Comparison of ENCODE assay signal across 8 cellular contexts in the genomic region with DNA sequence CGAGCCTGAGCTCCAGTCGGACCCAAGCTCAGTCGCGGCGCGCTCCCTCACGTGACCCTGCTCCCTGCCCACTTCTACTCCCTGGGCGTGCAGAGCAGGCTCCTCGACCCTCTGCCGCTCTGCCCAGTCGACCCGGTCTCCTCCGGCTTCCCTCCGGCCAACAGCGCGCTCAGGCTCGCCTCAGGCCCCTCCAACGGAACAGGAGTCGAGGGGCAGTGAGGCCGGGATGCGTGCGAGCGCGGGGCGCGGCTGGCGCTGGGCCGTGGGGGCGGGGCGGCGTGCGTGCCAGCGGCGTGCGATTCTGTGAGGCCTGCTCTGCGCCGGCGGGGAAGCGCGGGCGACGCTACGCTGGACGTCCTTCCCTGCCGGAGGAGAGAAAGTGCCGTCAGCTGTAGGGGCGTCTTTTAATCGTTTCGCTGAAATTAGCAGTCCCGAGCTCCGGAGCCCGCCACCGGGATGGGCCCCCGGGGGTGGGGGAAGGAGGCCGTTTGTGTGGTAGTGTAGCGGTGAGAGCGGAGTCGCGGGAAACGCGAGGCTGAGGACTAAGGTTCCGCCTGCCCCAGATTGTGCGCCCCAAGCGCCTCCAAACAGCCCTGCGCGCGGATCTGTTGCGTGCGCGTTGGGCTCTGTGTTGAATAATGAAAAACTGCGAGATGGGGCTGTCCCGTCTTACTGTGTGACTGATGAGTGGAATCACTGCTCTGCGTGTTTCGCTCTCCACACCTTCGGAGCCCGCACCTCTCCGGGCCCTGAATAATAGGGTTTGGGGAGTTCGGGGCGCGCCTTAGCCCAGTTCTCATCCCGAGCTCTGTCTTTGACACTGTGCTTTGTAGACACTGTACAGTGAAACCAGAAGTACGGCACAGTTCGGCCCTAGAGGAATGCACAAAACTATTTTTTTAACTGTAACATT. TPM values are rescaled to one million over a fixed set of nuclear protein-coding genes. Genes with fewer than 3 reads are reported as not detected.
DNase-seq lines count a peak whose midpoint lies in the region; ATAC-seq, FAIRE-seq and TF ChIP-seq lines count a peak whose summit lies in the region.

A gene with protein sequence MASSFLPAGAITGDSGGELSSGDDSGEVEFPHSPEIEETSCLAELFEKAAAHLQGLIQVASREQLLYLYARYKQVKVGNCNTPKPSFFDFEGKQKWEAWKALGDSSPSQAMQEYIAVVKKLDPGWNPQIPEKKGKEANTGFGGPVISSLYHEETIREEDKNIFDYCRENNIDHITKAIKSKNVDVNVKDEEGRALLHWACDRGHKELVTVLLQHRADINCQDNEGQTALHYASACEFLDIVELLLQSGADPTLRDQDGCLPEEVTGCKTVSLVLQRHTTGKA (minus strand): TSS at position 217 of the 913 bp plus-strand sequence. CDS start 311 bp downstream, outside the sequence.

- peaks cover 43% of the 10 kb centered on the region for H3K4me1 ChIP-seq in OCI-LY1 (ENCODE audit: insufficient read depth, low read length, severe bottlenecking)
- peaks cover 26% of the 10 kb centered on the region for H3K4me1 ChIP-seq in endothelial cell of umbilical vein (ENCODE audit: control insufficient read depth, extremely low read depth, insufficient read depth, low read length)

- H3K9me1 ChIP-seq in endothelial cell of umbilical vein (replicated peaks; ENCODE audit: control insufficient read depth, extremely low read depth, insufficient read depth, low read length): no peaks in the 10 kb centered on the region

- H3K27me3 ChIP-seq in OCI-LY1 (ENCODE audit: insufficient read depth, low read length): no peaks in the 10 kb centered on the region
- H3K27me3 ChIP-seq in endothelial cell of umbilical vein (ENCODE audit: control insufficient read depth in 2 of 2, insufficient read depth in 2 of 2, low read length in 2 of 2): no peaks in the 10 kb centered on the region

- H3K9ac ChIP-seq in OCI-LY1 (ENCODE audit: low read length) (peak within 1 kb of the TSS; percentile 74), endothelial cell of umbilical vein (replicated peaks; ENCODE audit: extremely low read depth, insufficient read depth, low read length) (peak within 1 kb of the TSS; percentile 59)

- dilution Hi-C loops in endothelial cell of umbilical vein (cut with MboI; ENCODE audit: extremely low pct_ligation_motif_present, low sequenced_read_pairs): loop anchor here (25.0 kb wide), 1 partner anchor 360 kb away; no protein-coding TSS in a partner anchor

- POLR2A ChIA-PET in endothelial cell of umbilical vein (lab: Charles Lee): interaction anchor here (0.6 to 1.4 kb wide), 2 partner anchors 14 to 401 kb away, joined by 3 read pairs; no protein-coding TSS in a partner anchor

- H3K36me3 ChIP-seq in OCI-LY1 (ENCODE audit: insufficient read depth, low read length): peaks cover 16% of the 10 kb centered on the region
- H3K36me3 ChIP-seq in endothelial cell of umbilical vein (ENCODE audit: control insufficient read depth in 2 of 2, extremely low read depth in 1 of 2, insufficient read depth in 2 of 2, low read length in 2 of 2): no peaks in the 10 kb centered on the region

- BruUV-seq in endothelial cell of umbilical vein (replicated peaks; lab: Mats Ljungman, UMichigan): TSS peak; percentile 58

- no peaks in the 10 kb centered on the region for H3K9me2 ChIP-seq in OCI-LY1 (ENCODE audit: low read depth, low read length)

- CTCF ChIA-PET in endothelial cell of umbilical vein (lab: Charles Lee): interaction anchor here (1.2 to 3.1 kb wide), 7 partner anchors 9 to 360 kb away, joined by 3 to 15 read pairs (median 5); no protein-coding TSS in a partner anchor

- H4K20me1 ChIP-seq in OCI-LY1 (ENCODE audit: insufficient read depth, low read length) (no peaks in the 10 kb centered on the region), endothelial cell of umbilical vein (replicated peaks; ENCODE audit: control insufficient read depth, extremely low read depth, insufficient read depth, low read length) (no peaks in the 10 kb centered on the region)

- peak within 1 kb of the TSS; percentile 63 for H3K27ac ChIP-seq in OCI-LY1 (ENCODE audit: low read depth, low read length, poor library complexity, severe bottlenecking)
- H3K27ac ChIP-seq in endothelial cell of umbilical vein (ENCODE audit: insufficient read depth, low read depth, low read length): peak within 1 kb of the TSS; percentile 60

- TF ChIP-seq CTCF in OCI-LY1 (IDR thresholded peaks at IDR 0.05; ENCODE audit: low read length) (no peak), endothelial cell of umbilical vein (IDR thresholded peaks at IDR 0.05; ENCODE audit: extremely low read depth in 1 of 2, insufficient read depth in 1 of 2, low read depth in 1 of 2, low read length in 2 of 2) (peak in 1 of 2 donors; percentile 15)

- FAIRE-seq in HTR-8/SVneo (lab: Jason Lieb, UNC) (peak; percentile 73), endothelial cell of umbilical vein (lab: Jason Lieb, UNC) (peak; percentile 31)

- H2AFZ ChIP-seq in OCI-LY1 (ENCODE audit: low read length) (peak within 1 kb of the TSS; percentile 52), endothelial cell of umbilical vein (ENCODE audit: low read depth, low read length) (peak within 1 kb of the TSS; percentile 71)

- H3F3A ChIP-seq in OCI-LY1 (ENCODE audit: insufficient read depth, low read length): 0 out of 2 replicates have a peak, but pooled peaks cover 3% of the 10 kb centered on the region

- peak within 1 kb of the TSS; percentile 76 for H3K4me3 ChIP-seq in OCI-LY1 (ENCODE audit: low read depth, low read length, poor library complexity, severe bottlenecking)
- H3K4me3 ChIP-seq in endothelial cell of umbilical vein (replicated peaks in 1 of 3; ENCODE audit: insufficient read depth in 1 of 3, low read depth in 1 of 3, low read length in 3 of 3): peak within 1 kb of the TSS; percentile 32 to 81 (median 81)

- peak within 1 kb of the TSS; percentile 90 for H3K4me2 ChIP-seq in OCI-LY1 (ENCODE audit: low read length)
- peak within 1 kb of the TSS; percentile 91 for H3K4me2 ChIP-seq in endothelial cell of umbilical vein (ENCODE audit: insufficient read depth, low read length)

- DNase-seq in DMS 273 (lab: John Stamatoyannopoulos, UW; ENCODE audit: unreplicated experiment): peak; percentile 95
- peak; percentile 83 for DNase-seq in HTR-8/SVneo (ENCODE audit: insufficient read length, low spot score)
- peak; percentile 86 for DNase-seq in activated CD8-positive, alpha-beta memory T cell treated with anti-CD3 and anti-CD28 coated beads, Interleukin-2, amount 50 U/mL, for 4 hours
- DNase-seq in endothelial cell of umbilical vein (ENCODE audit: low read depth, low spot score): peak; percentile 93
- peak; percentile 73 for DNase-seq in middle frontal gyrus (ENCODE audit: extremely low spot score, low spot score)
- DNase-seq in stimulated activated CD8-positive, alpha-beta memory T cell treated with anti-CD3 and anti-CD28 coated beads, Interleukin-2, amount 100 ng/mL, for 48 hours (ENCODE audit: low read depth in 2 of 2): peak; percentile 73 to 74

- H3K9me3 ChIP-seq in OCI-LY1 (ENCODE audit: low read length) (no peaks in the 10 kb centered on the region), endothelial cell of umbilical vein (replicated peaks; ENCODE audit: control insufficient read depth, insufficient read depth, low read length) (no peaks in the 10 kb centered on the region)

- peak; percentile 18 for TF ChIP-seq POLR2A in endothelial cell of umbilical vein (IDR thresholded peaks at IDR 0.05; ENCODE audit: low read depth, low read length)

- ATAC-seq in GM21381 (IDR thresholded peaks at IDR 0.05; ENCODE audit: unreplicated experiment): peak; percentile 81

- H3K79me2 ChIP-seq in OCI-LY1 (ENCODE audit: insufficient read depth, low read length) (peaks cover 22% of the 10 kb centered on the region), endothelial cell of umbilical vein (ENCODE audit: control insufficient read depth, insufficient read depth, low read length) (peaks cover 33% of the 10 kb centered on the region)

- intact Hi-C loops in endothelial cell of umbilical vein (cut with micrococcal nuclease): loop anchor here (1.0 to 5.0 kb wide), 3 partner anchors 520 to 620 kb away; partner anchors contain the start of genes STX6 and TOR1AIP1

TF ChIP-seq in endothelial cell of umbilical vein, 7 proteins besides CTCF, POLR2A, EP300 and RAD21:
- TF ChIP-seq JUN (IDR thresholded peaks at IDR 0.05; ENCODE audit: borderline replicate concordance, insufficient read depth, insufficient read length, low read depth) (no peak), MAX (IDR thresholded peaks at IDR 0.05; ENCODE audit: insufficient read depth, insufficient read length) (peak; percentile 84), POLR2AphosphoS5 (IDR thresholded peaks at IDR 0.05; ENCODE audit: insufficient read depth, low read depth, low read length) (peak; percentile 54), MYC (IDR thresholded peaks at IDR 0.05; ENCODE audit: low read depth, low read length) (peak; percentile 6)
TF ChIP-seq in endothelial cell of umbilical vein: peak in this region for 3.

RNA-seq across cellular contexts. Expression of the gene that starts here (rescaled TPM):
- total RNA-seq in endothelial cell of umbilical vein: 52.8 and 56.4 TPM in 2 replicates
- polyA plus RNA-seq in endothelial cell of umbilical vein: 53.2 and 55.6 TPM in 2 replicates
- 52.3 and 55.4 TPM in 2 replicates for polyA plus RNA-seq in endothelial cell of umbilical vein (2011; cell fraction: cytosol; rRNA removed)
- 144 and 145 TPM in 2 replicates for polyA plus RNA-seq in endothelial cell of umbilical vein (2011; cell fraction: nucleus; rRNA removed)
- 70.2 and 83.7 TPM in 2 replicates for polyA plus RNA-seq in endothelial cell of umbilical vein (2012)
- polyA minus RNA-seq in endothelial cell of umbilical vein: 67.8 and 75.5 TPM in 2 replicates
- 35.9 TPM for polyA minus RNA-seq in endothelial cell of umbilical vein (2011; cell fraction: cytosol; rRNA and poly(A)+ RNA removed)
- 101 and 113 TPM in 2 replicates for polyA minus RNA-seq in endothelial cell of umbilical vein (2011; cell fraction: nucleus; rRNA and poly(A)+ RNA removed)

Comparison
In these comparisons a context has a peak if more than half of its experiments do, and no peak if none do; other contexts are left out.
1. Peak in every context shown above with its lines: DNase-seq, ATAC-seq, H3K4me3 ChIP-seq and H3K27ac ChIP-seq.